1 cellular context compared by ENCODE assay signal in genomic region chr6:141989706-141989959, GRCh38.
TF ChIP-seq lines count a peak whose summit lies in the region.

No MANE protein-coding gene starts in this region.

TF ChIP-seq in HCT116, 20 proteins besides CTCF, POLR2A, EP300 and RAD21 (continued from another document):
- TF ChIP-seq FOSL1 (IDR thresholded peaks at IDR 0.05; ENCODE audit: low read depth) (no peak), MAX (IDR thresholded peaks at IDR 0.05) (no peak), ELF1 (IDR thresholded peaks at IDR 0.05; ENCODE audit: borderline replicate concordance, low read depth) (0 out of 2 replicates have a peak, but pooled peaks have one; percentile 5), ZFX (IDR thresholded peaks at IDR 0.05) (no peak), YY1 (IDR thresholded peaks at IDR 0.05; ENCODE audit: extremely low read depth, insufficient replicate concordance, low read depth, low read length) (no peak)
- TF ChIP-seq, protein P1, sequence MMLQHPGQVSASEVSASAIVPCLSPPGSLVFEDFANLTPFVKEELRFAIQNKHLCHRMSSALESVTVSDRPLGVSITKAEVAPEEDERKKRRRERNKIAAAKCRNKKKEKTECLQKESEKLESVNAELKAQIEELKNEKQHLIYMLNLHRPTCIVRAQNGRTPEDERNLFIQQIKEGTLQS (IDR thresholded peaks at IDR 0.05) = no peak
TF ChIP-seq in HCT116: peak in this region for 1.
